ENCODE assay signal across 15 cellular contexts in genomic region chr16:51148674-51149228, GRCh38. TPM values are rescaled to one million over a fixed set of nuclear protein-coding genes. Genes with fewer than 3 reads are reported as not detected.
A peak's percentile ranks its signal among the peaks of the same experiment; 100 is the strongest.
DNase-seq lines count a peak whose midpoint lies in the region; ATAC-seq and TF ChIP-seq lines count a peak whose summit lies in the region.
"Had no signal": no experiment of that assay in that cellular context is flagged by ENCODE, and none has a peak within 500 bp of the region (broad histone marks: within the 10 kb centered on the region; RNA-seq: fewer than 3 reads in every experiment).

No MANE protein-coding gene starts in this region.

- H3K4me2 ChIP-seq in GM23248 (ENCODE audit: unreplicated experiment): peak overlapping the region; percentile 94

- H3K4me3 ChIP-seq in GM23248 (peak overlapping the region; percentile 97), WI38 (ENCODE audit: low read depth, low read length) (peak overlapping the region; percentile 92), iPS-11a (ENCODE audit: low read depth, low read length) (peak overlapping the region; percentile 88)
- H3K4me3 ChIP-seq: gastrocnemius medialis had no signal

- H3K9me3 ChIP-seq in GM23248 (ENCODE audit: low read depth): no peaks in the 10 kb centered on the region
- H3K9me3 ChIP-seq: gastrocnemius medialis had no signal

- WGBS in GM23248 (ENCODE audit: low coverage in 1 of 2, low lambda C conversion rate in 2 of 2, missing lambda C conversion rate in 2 of 2), 2 experiments: 59 to 80% methylated on average over 2 of the region's 2 CpGs

- ATAC-seq in GM21423 (IDR thresholded peaks at IDR 0.05; ENCODE audit: unreplicated experiment): no peak
- no peak for ATAC-seq in HG03039 (IDR thresholded peaks at IDR 0.05; ENCODE audit: unreplicated experiment)
- ATAC-seq: gastrocnemius medialis had no signal

- H3K4me1 ChIP-seq in GM23248 (ENCODE audit: insufficient read depth): peaks cover 32% of the 10 kb centered on the region

- H3K79me2 ChIP-seq in GM23248 (ENCODE audit: insufficient read depth): peaks cover 77% of the 10 kb centered on the region

- H2AFZ ChIP-seq in GM23248: 0 out of 2 replicates have a peak overlapping the region, but pooled peaks have one; percentile 27

- H4K20me1 ChIP-seq in GM23248 (ENCODE audit: insufficient read depth): no peaks in the 10 kb centered on the region

- H3K27ac ChIP-seq in GM23248: peak overlapping the region; percentile 23
- H3K27ac ChIP-seq: gastrocnemius medialis had no signal

- H3K9me2 ChIP-seq in GM23248 (ENCODE audit: insufficient read depth): no peaks in the 10 kb centered on the region

- no peaks in the 10 kb centered on the region for H3K36me3 ChIP-seq in GM23248 (ENCODE audit: low read depth)
- H3K36me3 ChIP-seq: gastrocnemius medialis had no signal

- peak; percentile 73 for DNase-seq in GM23248
- DNase-seq in pons (ENCODE audit: low spot score): peak; percentile 40
- no peak for DNase-seq in superior temporal gyrus (ENCODE audit: extremely low spot score)
- no peak for DNase-seq in SW 1271 (lab: John Stamatoyannopoulos, UW)
- DNase-seq: activated CD4-positive, alpha-beta T cell treated with anti-CD3 and anti-CD28 coated beads, Interleukin-2, amount 10 ng/mL, durations not matched to agents 7 days and 5 days; activated gamma-delta T cell; CD4-positive, CD25-positive, alpha-beta regulatory T cell; gastrocnemius medialis; NCI-H1694 treated with DMSO at 0.1 percent for 48 hours had no signal

- H3F3A ChIP-seq in GM23248 (ENCODE audit: insufficient read depth): peaks cover 19% of the 10 kb centered on the region; the same call in 1 of the 2 replicates

- H3K27me3 ChIP-seq in GM23248 (replicated peaks; ENCODE audit: insufficient read depth): no peaks in the 10 kb centered on the region

- TF ChIP-seq CTCF in WI38 (IDR thresholded peaks at IDR 0.05; ENCODE audit: low read depth, low read length): no peak

- in situ Hi-C loops in GM23248 (cut with MboI): no loop called here

- peak overlapping the region; percentile 94 for H3K9ac ChIP-seq in GM23248

RNA-seq across cellular contexts. Expression of gene SALL1, which starts 2.3 kb away (rescaled TPM):
- 1.8 and 2.6 TPM in 2 replicates for total RNA-seq in GM23248 (2014; rRNA removed; shearing (Covaris generic))
- 1.7 and 1.8 TPM in 2 replicates for polyA plus RNA-seq in GM23248 (2016; fragmentation: Nextera tagmentation; extraction: Ambion mirVana)
- total RNA-seq: activated CD4-positive, alpha-beta T cell treated with anti-CD3 and anti-CD28 coated beads, Interleukin-2, amount 10 ng/mL, durations not matched to agents 7 days and 5 days; CD4-positive, CD25-positive, alpha-beta regulatory T cell; lung microvascular endothelial cell; skeletal muscle tissue had no signal
- polyA plus RNA-seq: CD4-positive, CD25-positive, alpha-beta regulatory T cell had no signal

Comparison
In these comparisons a context has a peak if more than half of its experiments do, and no peak if none do; other contexts are left out.
1. DNase-seq: peak in GM23248 (single experiment) and pons (single experiment); none in superior temporal gyrus (single experiment) and SW 1271 (0 of 2).
2. Peak in every context shown above with its lines, with median percentiles within 50 percentile points of each other: H3K4me3 ChIP-seq.